Comparison of ENCODE assay signal across 10 cellular contexts in genomic region chr11:44608654-44609027, GRCh38. TPM values are rescaled to one million over a fixed set of nuclear protein-coding genes. Genes with fewer than 3 reads are reported as not detected.
DNase-seq lines count a peak whose midpoint lies in the region; ATAC-seq and TF ChIP-seq lines count a peak whose summit lies in the region.
"Had no signal": no experiment of that assay in that cellular context is flagged by ENCODE, and none has a peak within 500 bp of the region (broad histone marks: within the 10 kb centered on the region; RNA-seq: fewer than 3 reads in every experiment).

No MANE protein-coding gene starts in this region.

- peaks cover 62% of the 10 kb centered on the region for H3K36me3 Mint-ChIP-seq in activated CD4-positive, alpha-beta memory T cell treated with anti-CD3 and anti-CD28 coated beads for 36 hours
- H3K36me3 Mint-ChIP-seq in naive thymus-derived CD8-positive, alpha-beta T cell = peaks cover 0 to 18% (median 8%) of the 10 kb centered on the region in 3 donors

- peak; percentile 43 for DNase-seq in GM06990 (ENCODE audit: extremely low read depth, insufficient read length)
- no peak for DNase-seq in activated CD4-positive, alpha-beta memory T cell treated with anti-CD3 and anti-CD28 coated beads for 36 hours
- DNase-seq in naive thymus-derived CD8-positive, alpha-beta T cell = no peak
- no peak for DNase-seq in activated CD4-positive, CD25-positive, alpha-beta regulatory T cell (lab: John Stamatoyannopoulos, UW)
- no peak for DNase-seq in heart left ventricle
- DNase-seq in stimulated activated CD8-positive, alpha-beta memory T cell treated with anti-CD3 and anti-CD28 coated beads, Interleukin-4, amount 100 ng/mL, for 48 hours = no peak
- DNase-seq: DND-41 had no signal

- peak overlapping the region in 1 of 12 donors; percentile 60 for H3K27ac ChIP-seq in heart left ventricle

- H3K27me3 ChIP-seq in GM06990 (replicated peaks; ENCODE audit: control insufficient read depth, insufficient read depth, low read length) (no peaks in the 10 kb centered on the region), heart left ventricle (no peaks in the 10 kb centered on the region)

- H3K27me3 Mint-ChIP-seq in activated CD4-positive, alpha-beta memory T cell treated with anti-CD3 and anti-CD28 coated beads for 36 hours = no peaks in the 10 kb centered on the region
- no peaks in the 10 kb centered on the region for H3K27me3 Mint-ChIP-seq in naive thymus-derived CD8-positive, alpha-beta T cell

- no peak overlapping the region for H3K4me3 Mint-ChIP-seq in activated CD4-positive, alpha-beta memory T cell treated with anti-CD3 and anti-CD28 coated beads for 36 hours
- peak overlapping the region in 6 of 10 donors; percentile 47 to 69 (median 62) for H3K4me3 Mint-ChIP-seq in naive thymus-derived CD8-positive, alpha-beta T cell

- CTCF ChIA-PET in activated CD4-positive, alpha-beta memory T cell treated with anti-CD3 and anti-CD28 coated beads for 36 hours (lab: Charles Lee) = interaction anchor here (16.5 kb wide), 1 partner anchor 49 kb away, joined by 576 read pairs; the partner anchor contains the start of gene CD82

- H3K27ac Mint-ChIP-seq in activated CD4-positive, alpha-beta memory T cell treated with anti-CD3 and anti-CD28 coated beads for 36 hours = peak overlapping the region; percentile 71
- H3K27ac Mint-ChIP-seq in naive thymus-derived CD8-positive, alpha-beta T cell = peak overlapping the region in 9 of 10 donors; percentile 69 to 95 (median 88)

- no peaks in the 10 kb centered on the region for H3K9me3 ChIP-seq in heart left ventricle

- TF ChIP-seq CTCF in GM06990 (IDR thresholded peaks at IDR 0.05; ENCODE audit: insufficient read depth, low read length, poor library complexity, severe bottlenecking) (no peak), heart left ventricle (IDR thresholded peaks at IDR 0.05) (no peak)

- WGBS in heart left ventricle, 4 donors = 83 to 92% (median 86%) methylated on average over 7 to 9 of the region's 9 CpGs

- no peak overlapping the region for H3K4me3 ChIP-seq in GM06990 (replicated peaks; ENCODE audit: low read depth, low read length)
- H3K4me3 ChIP-seq in heart left ventricle = no peak overlapping the region

- peaks cover 0 to 50% (median 19%) of the 10 kb centered on the region in 12 donors for H3K4me1 ChIP-seq in heart left ventricle

- H3K4me1 Mint-ChIP-seq in activated CD4-positive, alpha-beta memory T cell treated with anti-CD3 and anti-CD28 coated beads for 36 hours (ENCODE audit: low read depth) = peaks cover 82% of the 10 kb centered on the region
- H3K4me1 Mint-ChIP-seq in naive thymus-derived CD8-positive, alpha-beta T cell = peaks cover 28 to 75% (median 56%) of the 10 kb centered on the region in 4 donors

- POLR2A ChIA-PET in activated CD4-positive, alpha-beta memory T cell treated with anti-CD3 and anti-CD28 coated beads for 36 hours (lab: Charles Lee) = interaction anchor here (1.3 kb wide), 1 partner anchor 43 kb away, joined by 3 read pairs; the partner anchor contains the start of gene CD82
- POLR2A ChIA-PET in naive thymus-derived CD8-positive, alpha-beta T cell (lab: Charles Lee) = interaction anchor here (1.1 to 7.1 kb wide), 3 partner anchors 10 to 43 kb away, joined by 3 to 70 read pairs (median 68); partner anchors contain the start of gene CD82

- intact Hi-C loops in activated CD4-positive, alpha-beta memory T cell treated with anti-CD3 and anti-CD28 coated beads for 36 hours (cut with micrococcal nuclease) = no loop called here
- intact Hi-C loops in heart left ventricle (cut with DNase I) = no loop called here

- no peak for TF ChIP-seq POLR2A in heart left ventricle (IDR thresholded peaks at IDR 0.05)

- peaks cover 37% of the 10 kb centered on the region for H3K36me3 ChIP-seq in GM06990 (ENCODE audit: control insufficient read depth, insufficient read depth, low read length)
- peaks cover 0 to 35% (median 12%) of the 10 kb centered on the region in 9 donors for H3K36me3 ChIP-seq in heart left ventricle

- ATAC-seq in GM21786 (IDR thresholded peaks at IDR 0.05; ENCODE audit: unreplicated experiment) = peak; percentile 19
- no peak for ATAC-seq in naive thymus-derived CD8-positive, alpha-beta T cell
- no peak for ATAC-seq in HG02840 (IDR thresholded peaks at IDR 0.05; ENCODE audit: low FRiP score, unreplicated experiment)
- ATAC-seq in heart left ventricle = no peak
- ATAC-seq: SK-N-SH treated with all-trans-retinoic acid at 6 μM for 48 hours had no signal

- H3K9me3 Mint-ChIP-seq in activated CD4-positive, alpha-beta memory T cell treated with anti-CD3 and anti-CD28 coated beads for 36 hours = no peaks in the 10 kb centered on the region
- no peaks in the 10 kb centered on the region for H3K9me3 Mint-ChIP-seq in naive thymus-derived CD8-positive, alpha-beta T cell

RNA-seq across cellular contexts. Expression of gene CD82, which starts 43.2 kb away (rescaled TPM):
- 100 to 1,000 TPM; 243 to 277 TPM for total RNA-seq in activated CD4-positive, alpha-beta memory T cell treated with anti-CD3 and anti-CD28 coated beads for 36 hours
- total RNA-seq in naive thymus-derived CD8-positive, alpha-beta T cell = 10 to 100 TPM; 24.1 to 28.7 TPM
- polyA plus RNA-seq in naive thymus-derived CD8-positive, alpha-beta T cell = 10 to 100 TPM; 21.1 to 29.9 (median 21.1) TPM
- total RNA-seq in heart left ventricle = 10 to 100 TPM; 20.1 to 76.2 (median 37.3) TPM
- polyA plus RNA-seq in heart left ventricle = 10 to 100 TPM; 25.2 to 48.6 TPM
